16 cellular contexts compared by ENCODE assay signal in genomic region chr4:92421920-92422319, GRCh38.
DNase-seq lines count a peak whose midpoint lies in the region; ATAC-seq and TF ChIP-seq lines count a peak whose summit lies in the region.
"Had no signal": no experiment of that assay in that cellular context is flagged by ENCODE, and none has a peak within 500 bp of the region (broad histone marks: within the 10 kb centered on the region; RNA-seq: fewer than 3 reads in every experiment).

No MANE protein-coding gene starts in this region.

- ATAC-seq in GM21360 (IDR thresholded peaks at IDR 0.05; ENCODE audit: unreplicated experiment) = peak; percentile 51
- ATAC-seq in HG02798 (IDR thresholded peaks at IDR 0.05; ENCODE audit: poor library complexity, unreplicated experiment) = peak; percentile 86
- ATAC-seq in HG03175 (IDR thresholded peaks at IDR 0.05; ENCODE audit: unreplicated experiment) = peak; percentile 57
- ATAC-seq in HG03521 (IDR thresholded peaks at IDR 0.05; ENCODE audit: unreplicated experiment) = no peak
- ATAC-seq: activated CD8-positive, alpha-beta T cell treated with anti-CD3 and anti-CD28 coated beads for 36 hours; activated naive CD8-positive, alpha-beta T cell treated with anti-CD3 and anti-CD28 coated beads, Interleukin-2, amount 50 U/mL, for 24 hours; heart left ventricle had no signal

- peak; percentile 2 for DNase-seq in GM12865 (ENCODE audit: low read depth)
- DNase-seq in middle frontal gyrus (ENCODE audit: extremely low spot score, low spot score) = no peak
- DNase-seq in posterior cingulate gyrus = no peak
- DNase-seq in NCI-H446 treated with DMSO at 0.1 percent for 48 hours (lab: John Stamatoyannopoulos, UW) = no peak
- DNase-seq: activated CD8-positive, alpha-beta T cell treated with anti-CD3 and anti-CD28 coated beads for 36 hours; activated naive CD8-positive, alpha-beta T cell treated with anti-CD3 and anti-CD28 coated beads, Interleukin-2, amount 50 U/mL, for 24 hours; activated T-cell treated with anti-CD3 and anti-CD28 coated beads, Interleukin-2, amount 50 U/mL, for 72 hours; GF-D8; heart left ventricle; NCI-H1436; NK-92 treated with Interleukin-12 subunit alpha and Interleukin-12 subunit beta, amount 100 ng/mL, for 24 hours; stomach had no signal

- H3K4me3 ChIP-seq in GM12865 (ENCODE audit: low read depth, low read length) = no peak overlapping the region
- H3K4me3 ChIP-seq: heart left ventricle, stomach had no signal

- intact Hi-C loops in posterior cingulate gyrus (cut with DNase I) = no loop called here

- no peak for TF ChIP-seq CTCF in GM12865 (IDR thresholded peaks at IDR 0.05; ENCODE audit: insufficient read depth, low read depth, low read length, missing control alignments)
